ENCODE assay signal across 28 cellular contexts in the genomic region with DNA sequence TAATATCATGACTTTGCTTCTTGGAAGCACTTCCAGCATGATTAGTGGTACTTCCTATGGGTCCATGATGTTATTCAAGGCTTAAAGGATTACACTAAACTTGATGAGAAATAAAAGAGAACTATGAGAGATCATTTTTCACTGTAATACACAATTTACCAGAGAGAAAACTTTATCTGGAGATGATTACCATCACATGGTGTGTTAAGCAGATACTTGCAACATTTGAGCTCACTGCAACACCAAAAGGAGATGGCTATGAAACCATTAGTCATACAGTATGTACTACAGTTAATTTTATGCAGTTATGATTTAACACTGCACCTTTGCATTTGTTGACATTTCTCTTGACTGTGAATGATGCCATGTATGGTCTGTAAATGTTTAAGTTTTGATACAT.
"Had no signal": no experiment of that assay in that cellular context is flagged by ENCODE, and none has a peak within 500 bp of the region (broad histone marks: within the 10 kb centered on the region; RNA-seq: fewer than 3 reads in every experiment).

No MANE protein-coding gene starts in this region.

- H3K36me3 ChIP-seq: left lung, pancreas, right lobe of liver, thoracic aorta, upper lobe of left lung, uterus had no signal

- ATAC-seq: effector memory CD8-positive, alpha-beta T cell; heart right ventricle; left cardiac atrium; left lung; mucosa of descending colon; natural killer cell treated with Interleukin-12 subunit alpha and Interleukin-12 subunit beta and Interleukin-15 and Interleukin-18, amount 100 ng/mL, for 72 hours; pancreas; right lobe of liver had no signal

- H3K27me3 Mint-ChIP-seq: effector memory CD8-positive, alpha-beta T cell; naive B cell; natural killer cell treated with Interleukin-12 subunit alpha and Interleukin-12 subunit beta and Interleukin-15 and Interleukin-18, amount 100 ng/mL, for 72 hours had no signal

- H3K27ac Mint-ChIP-seq: effector memory CD8-positive, alpha-beta T cell; mesothelial cell of epicardium; naive B cell; natural killer cell treated with Interleukin-12 subunit alpha and Interleukin-12 subunit beta and Interleukin-15 and Interleukin-18, amount 100 ng/mL, for 72 hours had no signal

- H3K4me3 Mint-ChIP-seq: effector memory CD8-positive, alpha-beta T cell; mesothelial cell of epicardium; naive B cell; natural killer cell treated with Interleukin-12 subunit alpha and Interleukin-12 subunit beta and Interleukin-15 and Interleukin-18, amount 100 ng/mL, for 72 hours; neural crest cell had no signal

- FAIRE-seq: endometrium, islet of Langerhans, pancreas, small intestine had no signal

- DNase-seq: effector memory CD8-positive, alpha-beta T cell; foreskin melanocyte; glutamatergic neuron; heart right ventricle; hippocampal formation; left cardiac atrium; left lung; mesenchymal stem cell; mucosa of descending colon; naive B cell; pancreas; retina; right lobe of liver; small intestine; stimulated activated CD4-positive, alpha-beta T cell treated with anti-CD3 and anti-CD28 coated beads, Interleukin-15, amount 100 ng/mL, for 24 hours; stimulated activated CD4-positive, alpha-beta T cell treated with anti-CD3 and anti-CD28 coated beads, Interleukin-2, amount 100 ng/mL, for 48 hours; stimulated activated naive CD4-positive, alpha-beta T cell; upper lobe of left lung; uterus had no signal

- H3K4me3 ChIP-seq: coronary artery, heart right ventricle, left lung, mucosa of descending colon, pancreas, right lobe of liver, thoracic aorta, tibial nerve, upper lobe of left lung, uterus had no signal

- H3K27me3 ChIP-seq: heart right ventricle, left lung, neutrophil, pancreas, right lobe of liver, tibial nerve, upper lobe of left lung, uterus had no signal

- H3K36me3 Mint-ChIP-seq: mesothelial cell of epicardium had no signal

- H3K9me3 Mint-ChIP-seq: effector memory CD8-positive, alpha-beta T cell; natural killer cell treated with Interleukin-12 subunit alpha and Interleukin-12 subunit beta and Interleukin-15 and Interleukin-18, amount 100 ng/mL, for 72 hours had no signal
